ENCODE assay signal across 17 cellular contexts in the genomic region with DNA sequence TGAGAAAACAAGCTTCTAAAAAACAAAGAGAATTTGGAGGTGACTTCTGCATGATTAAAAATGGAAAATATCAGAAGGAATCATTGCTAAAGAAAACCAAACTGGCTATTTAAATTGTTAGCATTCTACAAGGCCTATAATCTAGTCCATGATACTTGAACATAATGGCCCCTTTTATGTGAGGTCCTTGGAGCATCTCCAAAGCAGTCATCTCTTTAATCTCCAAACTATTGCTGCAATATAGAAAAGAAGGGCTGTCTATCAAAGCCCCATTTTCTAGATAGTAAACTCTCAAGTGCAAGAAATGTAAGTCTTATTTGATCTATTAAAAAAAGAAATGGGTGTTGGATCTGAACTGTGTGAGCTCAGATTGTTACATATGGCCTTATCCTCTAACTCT.
A peak's percentile ranks its signal among the peaks of the same experiment; 100 is the strongest.
DNase-seq lines count a peak whose midpoint lies in the region; FAIRE-seq and TF ChIP-seq lines count a peak whose summit lies in the region.
"Had no signal": no experiment of that assay in that cellular context is flagged by ENCODE, and none has a peak within 500 bp of the region (broad histone marks: within the 10 kb centered on the region; RNA-seq: fewer than 3 reads in every experiment).

No MANE protein-coding gene starts in this region.

- intact Hi-C loops in kidney (cut with DNase I): no loop called here

- DNase-seq in NCI-H524 (lab: John Stamatoyannopoulos, UW) (peak; percentile 21 to 51), NCI-H524 treated with DMSO at 0.1 percent for 48 hours (lab: John Stamatoyannopoulos, UW) (no peak), NCI-H2227 treated with DMSO at 0.1 percent for 48 hours (lab: John Stamatoyannopoulos, UW) (peak; percentile 56), kidney (no peak), AG08395 (ENCODE audit: low spot score) (no peak)
- DNase-seq in activated CD4-positive, alpha-beta T cell treated with anti-CD3 and anti-CD28 coated beads, Interleukin-2, amount 50 U/mL, for 48 hours: no peak
- DNase-seq: ACHN, AML-193, GDM1, KG1, MV-4-11, NCI-H526, T-helper 17 cell had no signal

- H3K4me3 ChIP-seq in kidney (ENCODE audit: low read length in 2 of 2): no peak overlapping the region
- H3K4me3 ChIP-seq: HAP-1, SJSA1 had no signal

- H3K4me1 ChIP-seq in kidney (ENCODE audit: control insufficient read depth in 1 of 2, insufficient read depth in 1 of 2, low read depth in 1 of 2, low read length in 2 of 2): no peaks in the 10 kb centered on the region
- H3K4me1 ChIP-seq: SJSA1 had no signal

- no peak for FAIRE-seq in kidney (lab: Jason Lieb, UNC)

- H3K9ac ChIP-seq in kidney (ENCODE audit: low read length in 2 of 2): no peak overlapping the region

- no peaks in the 10 kb centered on the region for H3K36me3 ChIP-seq in kidney (ENCODE audit: control insufficient read depth in 1 of 2, insufficient read depth in 2 of 2, low read length in 2 of 2)
- H3K36me3 ChIP-seq: HAP-1, SJSA1 had no signal

- TF ChIP-seq CTCF in kidney (IDR thresholded peaks at IDR 0.05; ENCODE audit: borderline replicate concordance, extremely low read depth, insufficient read depth): no peak

- H3K9me3 ChIP-seq in kidney (ENCODE audit: control insufficient read depth in 1 of 2, low read length in 2 of 2): no peaks in the 10 kb centered on the region
- H3K9me3 ChIP-seq: HAP-1, SJSA1 had no signal

- H3K27ac ChIP-seq in angular gyrus (ENCODE audit: low read depth, low read length): peak overlapping the region; percentile 31
- H3K27ac ChIP-seq in kidney (ENCODE audit: low read depth in 2 of 2, low read length in 2 of 2): no peak overlapping the region
- H3K27ac ChIP-seq: C4-2B, SJSA1 had no signal

Comparison
In these comparisons a context has a peak if more than half of its experiments do, and no peak if none do; other contexts are left out.
1. DNase-seq: peak in NCI-H524 (2 of 2) and NCI-H2227 treated with DMSO at 0.1 percent for 48 hours (single experiment); none in NCI-H524 treated with DMSO at 0.1 percent for 48 hours (single experiment), kidney (single experiment), AG08395 (single experiment) and activated CD4-positive, alpha-beta T cell treated with anti-CD3 and anti-CD28 coated beads, Interleukin-2, amount 50 U/mL, for 48 hours (0 of 2).